ENCODE assay signal across 1 cellular context in the genomic region with DNA sequence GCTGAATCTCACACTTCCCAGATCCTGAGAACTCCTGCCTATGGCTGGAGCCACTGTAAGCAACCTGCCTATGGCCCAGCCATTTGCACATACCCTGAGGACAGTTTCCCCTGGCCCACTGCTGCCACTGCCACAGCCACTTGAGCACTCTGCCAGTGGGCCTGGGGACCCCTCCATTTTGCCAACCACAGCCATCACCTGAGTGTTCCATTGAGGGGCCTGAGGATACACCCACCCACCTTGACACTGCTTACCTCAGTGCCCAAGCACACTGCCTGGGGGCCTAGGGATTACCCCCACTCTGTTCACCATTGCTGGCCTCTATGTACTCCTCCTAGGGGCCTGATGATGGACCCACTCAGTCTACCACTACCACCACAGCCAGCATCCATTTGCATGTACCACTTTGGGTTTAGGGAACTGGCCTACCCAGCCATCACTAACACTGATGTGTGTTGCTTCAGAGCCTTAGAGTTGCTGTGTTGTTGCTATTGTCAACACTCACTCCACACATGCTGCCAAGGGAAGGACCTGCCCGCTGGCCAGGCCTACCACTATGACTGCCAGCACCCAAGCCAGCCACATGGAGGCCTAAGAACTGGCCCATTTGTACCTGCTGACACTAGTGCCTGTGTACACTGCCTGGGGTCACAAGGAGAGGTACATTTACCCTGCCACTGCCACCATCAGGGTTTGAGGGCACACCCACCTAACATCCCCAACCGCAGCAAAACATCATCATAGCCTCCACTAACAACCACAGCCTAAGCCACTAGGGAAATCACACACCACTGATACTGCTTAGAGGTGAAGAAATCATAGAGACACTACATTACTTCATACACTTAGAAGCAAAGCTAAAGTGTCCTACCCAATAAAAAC.
TF ChIP-seq lines count a peak whose summit lies in the region.

No MANE protein-coding gene starts in this region.

TF ChIP-seq in IMR-90, 13 proteins besides CTCF, POLR2A, EP300 and RAD21:
- TF ChIP-seq FOS (IDR thresholded peaks at IDR 0.05; ENCODE audit: low read depth, low read length): no peak
- TF ChIP-seq MAZ (IDR thresholded peaks at IDR 0.05; ENCODE audit: borderline replicate concordance, low read depth, low read length): no peak
TF ChIP-seq in IMR-90: peak in this region for 0.
